Comparison of ENCODE assay signal across 22 cellular contexts in the genomic region with DNA sequence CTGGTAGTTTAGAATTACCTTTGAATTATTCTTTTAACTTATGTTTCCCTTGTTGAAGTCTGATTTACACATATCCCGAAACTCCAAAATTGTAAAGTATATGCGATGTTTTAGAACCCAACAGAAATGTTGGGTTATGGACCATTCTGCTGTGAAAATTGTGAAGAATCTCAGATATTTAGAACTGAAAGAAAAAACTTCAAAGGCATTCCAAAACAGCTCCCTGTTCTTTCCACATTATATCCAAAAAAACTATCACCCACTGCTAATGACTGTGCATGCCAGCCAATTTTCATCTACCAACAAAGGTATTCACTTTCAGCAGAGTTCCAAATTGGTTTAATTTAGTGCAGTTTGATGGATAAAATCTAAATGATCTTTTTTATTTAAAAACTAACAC. TPM values are rescaled to one million over a fixed set of nuclear protein-coding genes. Genes with fewer than 3 reads are reported as not detected.
"Had no signal": no experiment of that assay in that cellular context is flagged by ENCODE, and none has a peak within 500 bp of the region (broad histone marks: within the 10 kb centered on the region; RNA-seq: fewer than 3 reads in every experiment).

No MANE protein-coding gene starts in this region.

- H3K27me3 Mint-ChIP-seq: activated CD8-positive, alpha-beta T cell treated with anti-CD3 and anti-CD28 coated beads for 36 hours had no signal

- H3K27ac ChIP-seq: body of pancreas, gastrocnemius medialis, heart left ventricle, prostate gland, right atrium auricular region had no signal

- H3K4me3 ChIP-seq: body of pancreas, gastrocnemius medialis, heart left ventricle, lung, prostate gland, right atrium auricular region, tibial artery had no signal

- H3K4me1 ChIP-seq: body of pancreas, gastrocnemius medialis, prostate gland, right atrium auricular region had no signal

- H3K27ac Mint-ChIP-seq: activated CD8-positive, alpha-beta T cell treated with anti-CD3 and anti-CD28 coated beads for 36 hours had no signal

- DNase-seq: activated CD4-positive, alpha-beta T cell treated with anti-CD3 and anti-CD28 coated beads for 48 hours; activated CD8-positive, alpha-beta memory T cell treated with anti-CD3 and anti-CD28 coated beads, Interleukin-2, amount 50 U/mL, for 4 hours; activated CD8-positive, alpha-beta T cell treated with anti-CD3 and anti-CD28 coated beads for 36 hours; activated effector memory CD4-positive, alpha-beta T cell treated with anti-CD3 and anti-CD28 coated beads, Interleukin-2, amount 50 U/mL, for 16 hours; activated naive CD4-positive, alpha-beta T cell treated with anti-CD3 and anti-CD28 coated beads, Interleukin-2, amount 50 U/mL, for 16 hours; activated T-cell treated with anti-CD3 and anti-CD28 coated beads, Interleukin-2, amount 50 U/mL, for 48 hours; amniotic stem cell; body of pancreas; central memory CD4-positive, alpha-beta T cell; cortex of kidney; gastrocnemius medialis; heart left ventricle; kidney; stimulated activated naive CD8-positive, alpha-beta T cell treated with anti-CD3 and anti-CD28 coated beads, Interleukin-15, Interleukin-2, amounts not matched to agents 100 U/mL and 50 U/mL, for 24 hours; substantia nigra had no signal

- FAIRE-seq: kidney, TTC549 had no signal

- H3K4me3 Mint-ChIP-seq: activated CD8-positive, alpha-beta T cell treated with anti-CD3 and anti-CD28 coated beads for 36 hours had no signal

- H3K9me3 ChIP-seq: body of pancreas, gastrocnemius medialis, heart left ventricle, prostate gland, right atrium auricular region, tibial artery had no signal

- H3K36me3 ChIP-seq: gastrocnemius medialis, heart left ventricle, prostate gland, right atrium auricular region, tibial artery had no signal

- ATAC-seq: activated CD8-positive, alpha-beta T cell treated with anti-CD3 and anti-CD28 coated beads for 36 hours; gastrocnemius medialis; left lobe of liver; stimulated activated naive CD8-positive, alpha-beta T cell treated with anti-CD3 and anti-CD28 coated beads, Interleukin-15, Interleukin-2, amounts not matched to agents 100 U/mL and 50 U/mL, for 24 hours had no signal

- H3K27me3 ChIP-seq: body of pancreas, gastrocnemius medialis, heart left ventricle, right atrium auricular region, tibial artery had no signal

RNA-seq across cellular contexts. Expression of a gene that starts 21.5 kb away (rescaled TPM):
- total RNA-seq: activated CD8-positive, alpha-beta T cell treated with anti-CD3 and anti-CD28 coated beads for 36 hours; T-helper 2 cell treated with Interferon-gamma antibody and Interleukin-4, amounts not matched to agents 100 ng/mL and 5 ng/mL, for 36 hours had no signal
